In genomic region chr1:2136386-2136821, GRCh38 we compare ENCODE assay signal across 1 cellular context.
TF ChIP-seq lines count a peak whose summit lies in the region.

No MANE protein-coding gene starts in this region.

TF ChIP-seq in WTC11, 78 proteins besides CTCF, POLR2A, EP300 and RAD21 (continued from another document):
- TF ChIP-seq ZMAT4 (CRISPR knock-in tag; IDR thresholded peaks at IDR 0.05) (no peak), HMGA2 (CRISPR knock-in tag; IDR thresholded peaks at IDR 0.05) (no peak), ATF2 (CRISPR knock-in tag; IDR thresholded peaks at IDR 0.05; ENCODE audit: borderline replicate concordance, low read depth) (no peak), MXD4 (CRISPR knock-in tag; IDR thresholded peaks at IDR 0.05; ENCODE audit: borderline replicate concordance) (no peak), ELF4 (CRISPR knock-in tag; IDR thresholded peaks at IDR 0.05; ENCODE audit: low read depth) (no peak), SMAD3 (CRISPR knock-in tag; IDR thresholded peaks at IDR 0.05; ENCODE audit: borderline replicate concordance) (no peak), ZNF416 (CRISPR knock-in tag; IDR thresholded peaks at IDR 0.05) (no peak), NFE2L1 (CRISPR knock-in tag; IDR thresholded peaks at IDR 0.05) (no peak)
